23 cellular contexts compared by ENCODE assay signal in the genomic region with DNA sequence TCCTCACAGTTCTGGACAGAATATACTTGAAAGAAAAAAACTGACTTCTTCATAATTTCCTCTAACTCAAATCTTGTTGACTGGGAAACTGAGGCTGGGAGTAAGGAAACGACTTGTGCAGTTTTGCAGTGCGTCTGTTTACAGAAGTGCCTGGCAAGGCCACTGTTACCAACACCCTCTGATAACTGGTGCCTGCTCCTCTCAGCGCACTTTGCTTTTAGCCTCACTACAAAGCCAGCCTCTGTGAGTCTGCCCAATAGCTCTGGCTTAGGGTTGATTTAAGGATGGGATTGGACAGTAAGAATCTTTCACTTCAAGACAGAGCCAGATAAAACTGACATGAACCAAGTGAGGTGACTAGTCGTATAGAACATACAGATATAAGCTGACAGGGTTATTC.
DNase-seq lines count a peak whose midpoint lies in the region; ATAC-seq, FAIRE-seq and TF ChIP-seq lines count a peak whose summit lies in the region.
"Had no signal": no experiment of that assay in that cellular context is flagged by ENCODE, and none has a peak within 500 bp of the region (broad histone marks: within the 10 kb centered on the region; RNA-seq: fewer than 3 reads in every experiment).

No MANE protein-coding gene starts in this region.

- H2AFZ ChIP-seq in neural progenitor cell (replicated peaks), result no peak overlapping the region
- H2AFZ ChIP-seq: GM23248 had no signal

- H3K4me3 ChIP-seq in heart right ventricle (no peak overlapping the region), neural progenitor cell (no peak overlapping the region)
- H3K4me3 ChIP-seq: BLaER1, GM23248, HAP-1 had no signal

- H3K4me1 Mint-ChIP-seq in neural progenitor cell, result peaks cover 34% of the 10 kb centered on the region
- H3K4me1 Mint-ChIP-seq: B cell had no signal

- no peaks in the 10 kb centered on the region for H3K79me2 ChIP-seq in neural progenitor cell (ENCODE audit: low read depth)

- H3F3A ChIP-seq in neural progenitor cell (ENCODE audit: low read depth), result no peaks in the 10 kb centered on the region

- H3K27me3 ChIP-seq in heart right ventricle (no peaks in the 10 kb centered on the region), neural progenitor cell (no peaks in the 10 kb centered on the region)
- H3K27me3 ChIP-seq: BLaER1 had no signal

- no peaks in the 10 kb centered on the region for H3K9me3 Mint-ChIP-seq in neural progenitor cell
- H3K9me3 Mint-ChIP-seq: CD4-positive, alpha-beta T cell; HFFc6 had no signal

- peak; percentile 40 for ATAC-seq in Right ventricle myocardium inferior
- ATAC-seq in heart right ventricle, result peak in 6 of 8 donors; percentile 52 to 67 (median 57)
- no peak for ATAC-seq in HG02678 (IDR thresholded peaks at IDR 0.05; ENCODE audit: unreplicated experiment)
- no peak for ATAC-seq in GM21619 (IDR thresholded peaks at IDR 0.05; ENCODE audit: unreplicated experiment)

- H3K27me3 Mint-ChIP-seq in neural progenitor cell (ENCODE audit: insufficient read depth, low read depth), result no peaks in the 10 kb centered on the region
- H3K27me3 Mint-ChIP-seq: B cell; CD4-positive, alpha-beta T cell had no signal

- intact Hi-C loops in Right ventricle myocardium inferior (cut with DNase I), result no loop called here
- intact Hi-C loops in cardiac septum (cut with DNase I), result no loop called here
- intact Hi-C loops in heart right ventricle (cut with DNase I), result no loop called here

- H3K27ac ChIP-seq in heart right ventricle, result peak overlapping the region in 2 of 10 donors; percentile 10 to 13
- H3K27ac ChIP-seq in neural progenitor cell, result no peak overlapping the region
- H3K27ac ChIP-seq: 22Rv1, BLaER1, C4-2B, GM23248 had no signal

- H3K36me3 ChIP-seq in heart right ventricle (peaks cover 0 to 5% (median 0%) of the 10 kb centered on the region in 9 donors), neural progenitor cell (no peaks in the 10 kb centered on the region)
- H3K36me3 ChIP-seq: BLaER1, HAP-1 had no signal

- peak; percentile 6 for FAIRE-seq in D721Med (lab: Jason Lieb, UNC)
- FAIRE-seq: A204.1, G401.6, GM12892, H54 had no signal

- no peaks in the 10 kb centered on the region for H3K36me3 Mint-ChIP-seq in neural progenitor cell

- no peak overlapping the region for H3K9ac ChIP-seq in neural progenitor cell
- H3K9ac ChIP-seq: BLaER1, GM23248 had no signal

- 39 to 50% methylated on average over 4 of the region's 4 CpGs for WGBS in heart right ventricle, 2 donors

- no peak overlapping the region for H3K4me3 Mint-ChIP-seq in neural progenitor cell
- H3K4me3 Mint-ChIP-seq: B cell; CD4-positive, alpha-beta T cell; CD8-positive, alpha-beta memory T cell; HFFc6 had no signal

- no peak for DNase-seq in Right ventricle myocardium inferior (ENCODE audit: missing footprints)
- no peak for DNase-seq in cardiac septum (ENCODE audit: low spot score)
- no peak for DNase-seq in D721Med (ENCODE audit: insufficient read length, low spot score)
- DNase-seq in heart right ventricle, result no peak
- no peak for DNase-seq in neural progenitor cell (ENCODE audit: low spot score)
- no peak for DNase-seq in H4 (ENCODE audit: low spot score)
- DNase-seq: CD4-positive, alpha-beta T cell; CD8-positive, alpha-beta memory T cell; DMS53; DND-41; GM23248; HFFc6 had no signal

- no peaks in the 10 kb centered on the region for H4K20me1 ChIP-seq in neural progenitor cell (ENCODE audit: low read depth)
- H4K20me1 ChIP-seq: BLaER1 had no signal

- H3K4me2 ChIP-seq in neural progenitor cell, result no peak overlapping the region
- H3K4me2 ChIP-seq: BLaER1 had no signal

- TF ChIP-seq CTCF in D721Med (IDR thresholded peaks at IDR 0.05; ENCODE audit: insufficient read depth, missing control alignments) (no peak), heart right ventricle (IDR thresholded peaks at IDR 0.05) (no peak), neural progenitor cell (IDR thresholded peaks at IDR 0.05) (no peak)

- peaks cover 0 to 47% (median 20%) of the 10 kb centered on the region in 9 donors for H3K4me1 ChIP-seq in heart right ventricle
- H3K4me1 ChIP-seq in neural progenitor cell, result peaks cover 3% of the 10 kb centered on the region
- H3K4me1 ChIP-seq: BLaER1, HAP-1 had no signal

- H3K27ac Mint-ChIP-seq in neural progenitor cell, result peak overlapping the region; percentile 37
- H3K27ac Mint-ChIP-seq: B cell; CD4-positive, alpha-beta T cell; HFFc6 had no signal

- H3K9me3 ChIP-seq in heart right ventricle, result no peaks in the 10 kb centered on the region
- H3K9me3 ChIP-seq in neural progenitor cell (ENCODE audit: low read depth), result no peaks in the 10 kb centered on the region
- H3K9me3 ChIP-seq: BLaER1, HAP-1 had no signal

Comparison
In these comparisons a context has a peak if more than half of its experiments do, and no peak if none do; other contexts are left out.
1. ATAC-seq: peak in Right ventricle myocardium inferior (single experiment) and heart right ventricle (6 of 8); none in HG02678 (single experiment) and GM21619 (single experiment).